Comparison of ENCODE assay signal across 11 cellular contexts in the genomic region with DNA sequence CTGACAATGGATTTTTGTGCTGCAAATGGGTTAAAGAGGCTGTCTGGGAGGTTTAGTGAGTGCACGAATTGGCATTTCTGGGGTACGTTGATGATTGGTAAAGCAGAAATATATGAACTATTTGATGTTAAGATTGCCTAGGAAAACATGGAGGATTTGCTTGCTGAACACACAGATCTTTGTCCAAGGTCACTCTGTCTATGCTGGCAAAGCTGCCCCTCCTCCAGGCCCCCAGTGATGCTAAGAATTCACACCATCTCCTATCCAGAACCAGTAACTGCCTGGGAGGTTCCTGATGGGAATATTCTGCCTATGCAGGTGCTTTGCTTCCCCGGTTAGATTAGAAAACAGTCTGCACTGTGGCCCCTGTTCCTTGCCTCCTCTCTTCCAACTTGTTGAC. TPM values are rescaled to one million over a fixed set of nuclear protein-coding genes. Genes with fewer than 3 reads are reported as not detected.
"Had no signal": no experiment of that assay in that cellular context is flagged by ENCODE, and none has a peak within 500 bp of the region (broad histone marks: within the 10 kb centered on the region; RNA-seq: fewer than 3 reads in every experiment).

No MANE protein-coding gene starts in this region.

- H3K4me2 ChIP-seq: KMS-11 had no signal

- H3K27ac ChIP-seq: HL-60, KMS-11 had no signal

- ATAC-seq: K562 had no signal

- DNase-seq: IMR-90, Karpas-422, KBM-7, KG1 had no signal

- FAIRE-seq: HTR-8/SVneo, K562 had no signal

- H3K4me3 ChIP-seq: K562 had no signal

- H3K9ac ChIP-seq: KMS-11 had no signal

RNA-seq across cellular contexts. Expression of a gene that starts 5.8 kb away (rescaled TPM):
- total RNA-seq: HT-29, HT1080, K562 had no signal
- polyA plus RNA-seq: IgD-negative memory B cell, K562 had no signal
